Comparison of ENCODE assay signal across 1 cellular context in genomic region chr13:105363747-105364177, GRCh38.
TF ChIP-seq lines count a peak whose summit lies in the region.

No MANE protein-coding gene starts in this region.

TF ChIP-seq in WTC11, 78 proteins besides CTCF, POLR2A, EP300 and RAD21 (continued from another document):
- TF ChIP-seq PREB (CRISPR knock-in tag; IDR thresholded peaks at IDR 0.05; ENCODE audit: borderline replicate concordance) (no peak), TCF7 (CRISPR knock-in tag; IDR thresholded peaks at IDR 0.05; ENCODE audit: low read depth) (no peak), TP53 (CRISPR knock-in tag; IDR thresholded peaks at IDR 0.05) (no peak), ZNF425 (CRISPR knock-in tag; conservative IDR thresholded peaks at IDR 0.05) (no peak), PRRX2 (CRISPR knock-in tag; IDR thresholded peaks at IDR 0.05) (no peak), ERG (CRISPR knock-in tag; IDR thresholded peaks at IDR 0.05) (no peak)
